Comparison of ENCODE assay signal across 29 cellular contexts in the genomic region with DNA sequence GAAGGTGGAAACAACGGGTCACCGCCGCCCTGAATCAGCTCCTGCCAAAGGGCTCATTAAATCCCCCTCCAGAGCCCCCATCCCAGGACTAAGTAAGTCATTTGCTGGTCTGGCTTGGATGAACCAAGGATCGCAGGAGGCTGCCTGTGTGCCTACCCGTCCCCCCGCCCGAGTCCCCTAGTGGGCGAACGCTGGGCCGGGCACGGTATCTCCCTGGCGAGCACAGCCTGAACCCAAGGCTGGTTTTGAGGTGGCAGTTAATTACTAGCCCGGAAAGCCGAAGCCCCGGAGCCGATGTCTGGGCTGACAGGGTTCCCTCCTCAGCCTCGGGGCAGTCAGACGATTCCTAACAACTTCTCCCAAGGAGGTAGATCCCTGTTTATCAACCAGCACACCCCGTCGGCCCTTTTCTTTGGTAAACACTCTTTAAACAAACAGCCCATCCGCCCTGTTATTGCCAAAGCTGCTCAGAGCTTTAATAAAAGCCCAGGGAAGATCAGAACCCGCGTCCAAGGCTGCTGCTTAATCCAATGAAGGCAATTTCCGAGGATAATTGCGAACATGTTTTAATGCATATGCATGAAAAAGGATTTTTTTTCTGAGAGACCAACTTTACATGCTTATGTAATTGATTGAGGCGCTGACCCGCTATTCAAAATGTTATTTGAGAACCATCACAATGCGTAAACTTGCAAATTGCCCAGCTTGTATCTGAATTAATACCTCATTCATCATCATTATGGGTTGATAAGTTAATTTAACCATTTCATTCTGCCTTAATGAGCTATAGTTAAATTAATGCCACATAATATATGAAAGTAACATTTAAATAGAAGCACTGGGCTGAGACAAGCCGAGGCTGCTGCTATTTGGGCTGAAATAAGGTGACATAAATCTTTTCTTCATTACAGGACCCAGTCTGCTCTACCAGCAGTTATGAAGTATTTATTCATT. TPM values are rescaled to one million over a fixed set of nuclear protein-coding genes. Genes with fewer than 3 reads are reported as not detected.
DNase-seq lines count a peak whose midpoint lies in the region; ATAC-seq and TF ChIP-seq lines count a peak whose summit lies in the region.
"Had no signal": no experiment of that assay in that cellular context is flagged by ENCODE, and none has a peak within 500 bp of the region (broad histone marks: within the 10 kb centered on the region; RNA-seq: fewer than 3 reads in every experiment).

No MANE protein-coding gene starts in this region.

- H3K9me3 ChIP-seq in endodermal cell (ENCODE audit: control insufficient read depth, low read length), result peaks cover under 1% of the 10 kb centered on the region
- H3K9me3 ChIP-seq: colonic mucosa, thyroid gland had no signal

- H3K27ac ChIP-seq in endodermal cell (ENCODE audit: low read depth, low read length), result no peak overlapping the region
- H3K27ac ChIP-seq: colonic mucosa, KMS-11, thyroid gland had no signal

- H3K4me1 Mint-ChIP-seq in endodermal cell (peaks cover 7% of the 10 kb centered on the region), type B pancreatic cell (ENCODE audit: unreplicated experiment) (no peaks in the 10 kb centered on the region)

- no peaks in the 10 kb centered on the region for H3K4me1 ChIP-seq in endodermal cell (ENCODE audit: control insufficient read depth, insufficient read depth, low read length)
- H3K4me1 ChIP-seq: colonic mucosa had no signal

- H3K9ac ChIP-seq in endodermal cell (ENCODE audit: extremely low read depth, low read length, poor library complexity, severe bottlenecking), result no peak overlapping the region
- H3K9ac ChIP-seq: KMS-11 had no signal

- H3K36me3 Mint-ChIP-seq in endodermal cell (ENCODE audit: low read depth) (no peaks in the 10 kb centered on the region), type B pancreatic cell (no peaks in the 10 kb centered on the region)
- H3K36me3 Mint-ChIP-seq: CD8-positive, alpha-beta T cell; T-cell had no signal

- TF ChIP-seq CTCF in endodermal cell (conservative IDR thresholded peaks at IDR 0.05) (peak; percentile 43), type B pancreatic cell (conservative IDR thresholded peaks at IDR 0.05) (peak; percentile 20)

- H3K27ac Mint-ChIP-seq in endodermal cell, result no peak overlapping the region
- H3K27ac Mint-ChIP-seq in type B pancreatic cell, result no peak overlapping the region
- H3K27ac Mint-ChIP-seq: activated naive CD4-positive, alpha-beta T cell treated with anti-CD3 and anti-CD28 coated beads for 36 hours; CD8-positive, alpha-beta T cell; T-cell had no signal

- peak; percentile 25 for DNase-seq in NCI-H146 (lab: John Stamatoyannopoulos, UW)
- no peak for DNase-seq in NCI-H146 treated with DMSO at 0.1 percent for 48 hours (lab: John Stamatoyannopoulos, UW; ENCODE audit: unreplicated experiment)
- DNase-seq in endodermal cell, result peak; percentile 65
- DNase-seq in type B pancreatic cell (ENCODE audit: extremely low spot score, unreplicated experiment), result peak; percentile 66
- DNase-seq in NCI-H524 treated with DMSO at 0.1 percent for 48 hours (lab: John Stamatoyannopoulos, UW), result no peak
- DNase-seq: 8988T; activated naive CD4-positive, alpha-beta T cell treated with anti-CD3 and anti-CD28 coated beads for 36 hours; activated T-cell treated with anti-CD3 and anti-CD28 coated beads, Interleukin-2, amount 50 U/mL, for 4 hours; AML-193; amygdala; CD8-positive, alpha-beta T cell; colonic mucosa; kidney glomerular epithelial cell; mammary epithelial cell; NCI-H1694 treated with DMSO at 0.1 percent for 48 hours; NCI-H2227 treated with DMSO at 0.1 percent for 48 hours; occipital lobe; stimulated activated CD4-positive, alpha-beta T cell treated with anti-CD3 and anti-CD28 coated beads, Interleukin-4, amount 100 ng/mL, for 1 hour; stimulated activated naive CD4-positive, alpha-beta T cell; T-cell; thyroid gland had no signal

- H3K4me3 ChIP-seq in endodermal cell (ENCODE audit: low read length), result no peak overlapping the region
- H3K4me3 ChIP-seq: colonic mucosa, thyroid gland had no signal

- no peaks in the 10 kb centered on the region for H3K36me3 ChIP-seq in endodermal cell (ENCODE audit: control insufficient read depth, insufficient read depth, low read length)
- H3K36me3 ChIP-seq: colonic mucosa, thyroid gland had no signal

- H3K27me3 Mint-ChIP-seq in endodermal cell (ENCODE audit: insufficient read depth) (peaks cover 98% of the 10 kb centered on the region), type B pancreatic cell (peaks cover 97% of the 10 kb centered on the region)

- peaks cover 99% of the 10 kb centered on the region for H3K27me3 ChIP-seq in endodermal cell (ENCODE audit: control insufficient read depth, insufficient read depth, low read length, poor library complexity, severe bottlenecking)

- H3K9me3 Mint-ChIP-seq in endodermal cell, result peaks cover 4% of the 10 kb centered on the region
- H3K9me3 Mint-ChIP-seq in type B pancreatic cell, result no peaks in the 10 kb centered on the region

- H3K4me3 Mint-ChIP-seq in endodermal cell (no peak overlapping the region), type B pancreatic cell (no peak overlapping the region)
- H3K4me3 Mint-ChIP-seq: activated naive CD4-positive, alpha-beta T cell treated with anti-CD3 and anti-CD28 coated beads for 36 hours; activated T-cell treated with anti-CD3 and anti-CD28 coated beads, Interleukin-2, amount 50 U/mL, for 4 hours; CD8-positive, alpha-beta T cell; T-cell had no signal

- no peak for ATAC-seq in HG02938 (IDR thresholded peaks at IDR 0.05; ENCODE audit: unreplicated experiment)
- ATAC-seq: activated T-cell treated with anti-CD3 and anti-CD28 coated beads, Interleukin-2, amount 50 U/mL, for 4 hours; CD8-positive, alpha-beta T cell; Panc1; T-cell had no signal

- 82 to 85% methylated on average over 16 to 29 of the region's 29 CpGs for WGBS in endodermal cell (ENCODE audit: insufficient coverage in 1 of 2, insufficient read length in 1 of 2), 2 experiments

RNA-seq across cellular contexts. Expression of gene EVX2, which starts 10.5 kb away (rescaled TPM):
- total RNA-seq in endodermal cell (not detected), type B pancreatic cell (ENCODE audit: low replicate concordance) (0.10 TPM in 1 of 2 replicates, not detected in the other)
- 0.93 TPM for polyA plus RNA-seq in endodermal cell (2013, experiment 1 of 2)
- polyA plus RNA-seq in endodermal cell (2013, experiment 2 of 2), result 1.0 TPM
- total RNA-seq: activated CD8-positive, alpha-beta memory T cell treated with anti-CD3 and anti-CD28 coated beads for 36 hours; activated naive CD4-positive, alpha-beta T cell treated with anti-CD3 and anti-CD28 coated beads for 36 hours; activated T-cell treated with anti-CD3 and anti-CD28 coated beads, Interleukin-2, amount 50 U/mL, for 4 hours; bronchial epithelial cell; CD8-positive, alpha-beta T cell; colonic mucosa; fibroblast of lung; mammary epithelial cell; occipital lobe; renal cortical epithelial cell; T-cell; thyroid gland had no signal
- polyA plus RNA-seq: fibroblast of lung, mammary epithelial cell had no signal

RNA-seq across cellular contexts. Expression of gene HOXD13, which starts 19.3 kb away (rescaled TPM):
- total RNA-seq in endodermal cell (under 1 TPM; 0.11 to 0.40 TPM), type B pancreatic cell (ENCODE audit: low replicate concordance) (0.31 and 0.43 TPM in 2 replicates)
- polyA plus RNA-seq in endodermal cell (2013, experiment 1 of 2), result 0.39 TPM
- 0.25 TPM for polyA plus RNA-seq in endodermal cell (2013, experiment 2 of 2)
- total RNA-seq: activated CD8-positive, alpha-beta memory T cell treated with anti-CD3 and anti-CD28 coated beads for 36 hours; activated naive CD4-positive, alpha-beta T cell treated with anti-CD3 and anti-CD28 coated beads for 36 hours; activated T-cell treated with anti-CD3 and anti-CD28 coated beads, Interleukin-2, amount 50 U/mL, for 4 hours; bronchial epithelial cell; CD8-positive, alpha-beta T cell; fibroblast of lung; mammary epithelial cell; occipital lobe; renal cortical epithelial cell; T-cell; thyroid gland had no signal
- polyA plus RNA-seq: fibroblast of lung, mammary epithelial cell had no signal

RNA-seq across cellular contexts. Expression of gene HOXD12, which starts 26.4 kb away (rescaled TPM):
- total RNA-seq in endodermal cell (not detected), type B pancreatic cell (ENCODE audit: low replicate concordance) (not detected in 2 replicates)
- 0.18 TPM for polyA plus RNA-seq in endodermal cell (2013, experiment 1 of 2)
- 0.50 TPM for polyA plus RNA-seq in endodermal cell (2013, experiment 2 of 2)
- total RNA-seq: activated CD8-positive, alpha-beta memory T cell treated with anti-CD3 and anti-CD28 coated beads for 36 hours; activated naive CD4-positive, alpha-beta T cell treated with anti-CD3 and anti-CD28 coated beads for 36 hours; activated T-cell treated with anti-CD3 and anti-CD28 coated beads, Interleukin-2, amount 50 U/mL, for 4 hours; bronchial epithelial cell; CD8-positive, alpha-beta T cell; colonic mucosa; fibroblast of lung; mammary epithelial cell; occipital lobe; renal cortical epithelial cell; T-cell; thyroid gland had no signal
- polyA plus RNA-seq: fibroblast of lung, mammary epithelial cell had no signal

RNA-seq across cellular contexts. Expression of gene HOXD11, which starts 33.9 kb away (rescaled TPM):
- not detected for total RNA-seq in endodermal cell
- polyA plus RNA-seq in endodermal cell (2013, experiment 1 of 2), result 3.8 TPM
- 2.4 TPM for polyA plus RNA-seq in endodermal cell (2013, experiment 2 of 2)
- 0.21 and 1.1 TPM in 2 replicates for total RNA-seq in type B pancreatic cell (ENCODE audit: low replicate concordance)
- total RNA-seq: activated CD8-positive, alpha-beta memory T cell treated with anti-CD3 and anti-CD28 coated beads for 36 hours; activated naive CD4-positive, alpha-beta T cell treated with anti-CD3 and anti-CD28 coated beads for 36 hours; activated T-cell treated with anti-CD3 and anti-CD28 coated beads, Interleukin-2, amount 50 U/mL, for 4 hours; bronchial epithelial cell; CD8-positive, alpha-beta T cell; fibroblast of lung; HT-29; mammary epithelial cell; occipital lobe; T-cell; thyroid gland had no signal
- polyA plus RNA-seq: fibroblast of lung, mammary epithelial cell had no signal

RNA-seq across cellular contexts. Expression of gene HOXD10, which starts 43.4 kb away (rescaled TPM):
- total RNA-seq in endodermal cell, result not detected
- 3.9 TPM for polyA plus RNA-seq in endodermal cell (2013, experiment 1 of 2)
- polyA plus RNA-seq in endodermal cell (2013, experiment 2 of 2), result 2.7 TPM
- total RNA-seq in type B pancreatic cell (ENCODE audit: low replicate concordance), result 0.19 and 0.56 TPM in 2 replicates
- total RNA-seq: activated CD8-positive, alpha-beta memory T cell treated with anti-CD3 and anti-CD28 coated beads for 36 hours; activated naive CD4-positive, alpha-beta T cell treated with anti-CD3 and anti-CD28 coated beads for 36 hours; activated T-cell treated with anti-CD3 and anti-CD28 coated beads, Interleukin-2, amount 50 U/mL, for 4 hours; bronchial epithelial cell; CD8-positive, alpha-beta T cell; fibroblast of lung; HT-29; mammary epithelial cell; occipital lobe; T-cell had no signal
- polyA plus RNA-seq: fibroblast of lung, mammary epithelial cell had no signal

Comparison
In these comparisons a context has a peak if more than half of its experiments do, and no peak if none do; other contexts are left out.
1. DNase-seq: peak in NCI-H146 (single experiment), endodermal cell (single experiment) and type B pancreatic cell (single experiment); none in NCI-H146 treated with DMSO at 0.1 percent for 48 hours (single experiment) and NCI-H524 treated with DMSO at 0.1 percent for 48 hours (single experiment).